In genomic region chr15:90097475-90097874, GRCh38 we compare ENCODE assay signal across 8 cellular contexts. TPM values are rescaled to one million over a fixed set of nuclear protein-coding genes. Genes with fewer than 3 reads are reported as not detected.
DNase-seq lines count a peak whose midpoint lies in the region; ATAC-seq and TF ChIP-seq lines count a peak whose summit lies in the region.

No MANE protein-coding gene starts in this region.

- peak overlapping the region; percentile 95 to 100 (median 99) for H3K4me2 ChIP-seq in BLaER1 treated with 17β-estradiol and CSF1 and Interleukin-3, amounts not matched to agents 10 nM and 100 nM
- no peak overlapping the region for H3K4me2 ChIP-seq in mammary epithelial cell (ENCODE audit: insufficient read depth, low read depth, low read length)

- H4K20me1 ChIP-seq in BLaER1 treated with 17β-estradiol and CSF1 and Interleukin-3, amounts not matched to agents 10 nM and 100 nM: peaks cover 78 to 90% (median 84%) of the 10 kb centered on the region in 11 experiments; a peak in 21 of 22 replicates
- H4K20me1 ChIP-seq in mammary epithelial cell (ENCODE audit: insufficient read depth, low read length): no peaks in the 10 kb centered on the region

- no peaks in the 10 kb centered on the region for H3K27me3 Mint-ChIP-seq in activated T-helper 1 cell treated with anti-CD3 and anti-CD28 coated beads, Interleukin-12 subunit alpha, Interleukin-12 subunit beta, Interleukin-2, Interleukin-4 antibody, amounts not matched to agents 30 ng/mL and 10 ng/mL and 1 ng/mL, durations not matched to agents 14 hours and 24 hours and 36 hours (ENCODE audit: insufficient read depth)
- H3K27me3 Mint-ChIP-seq in natural killer cell treated with Interleukin-12 subunit alpha and Interleukin-12 subunit beta and Interleukin-15 and Interleukin-18, amount 100 ng/mL, for 72 hours: no peaks in the 10 kb centered on the region

- WGBS in mammary epithelial cell (ENCODE audit: low coverage, missing lambda C conversion rate): 91% methylated on average over 4 of the region's 4 CpGs

- intact Hi-C loops in activated T-helper 1 cell treated with anti-CD3 and anti-CD28 coated beads, Interleukin-12 subunit alpha, Interleukin-12 subunit beta, Interleukin-2, Interleukin-4 antibody, amounts not matched to agents 30 ng/mL and 10 ng/mL and 1 ng/mL, durations not matched to agents 14 hours and 24 hours and 36 hours (cut with micrococcal nuclease): loop anchor here (1.0 to 5.0 kb wide), 9 partner anchors 11 to 345 kb away; partner anchors contain the start of genes MESP1, NGRN and ZNF710
- intact Hi-C loops in mammary epithelial cell (cut with micrococcal nuclease): no loop called here

- peak; percentile 47 for ATAC-seq in GM21360 (IDR thresholded peaks at IDR 0.05; ENCODE audit: unreplicated experiment)
- peak; percentile 84 to 85 for ATAC-seq in natural killer cell treated with Interleukin-12 subunit alpha and Interleukin-12 subunit beta and Interleukin-15 and Interleukin-18, amount 100 ng/mL, for 72 hours

- H3K27ac ChIP-seq in BLaER1 treated with 17β-estradiol and CSF1 and Interleukin-3, amounts not matched to agents 10 nM and 100 nM: peak overlapping the region in 9 of 11 experiments; percentile 26 to 100 (median 99); a peak in 16 of 22 replicates
- H3K27ac ChIP-seq in SJCRH30: no peak overlapping the region
- no peak overlapping the region for H3K27ac ChIP-seq in mammary epithelial cell (ENCODE audit: insufficient read depth, low read depth, low read length)

- peaks cover 74% of the 10 kb centered on the region for H3K4me1 Mint-ChIP-seq in activated T-helper 1 cell treated with anti-CD3 and anti-CD28 coated beads, Interleukin-12 subunit alpha, Interleukin-12 subunit beta, Interleukin-2, Interleukin-4 antibody, amounts not matched to agents 30 ng/mL and 10 ng/mL and 1 ng/mL, durations not matched to agents 14 hours and 24 hours and 36 hours (ENCODE audit: low read depth)
- peaks cover 68 to 75% of the 10 kb centered on the region in 2 donors for H3K4me1 Mint-ChIP-seq in natural killer cell treated with Interleukin-12 subunit alpha and Interleukin-12 subunit beta and Interleukin-15 and Interleukin-18, amount 100 ng/mL, for 72 hours (ENCODE audit: low read depth in 2 of 2)

- H3K36me3 Mint-ChIP-seq in activated T-helper 1 cell treated with anti-CD3 and anti-CD28 coated beads, Interleukin-12 subunit alpha, Interleukin-12 subunit beta, Interleukin-2, Interleukin-4 antibody, amounts not matched to agents 30 ng/mL and 10 ng/mL and 1 ng/mL, durations not matched to agents 14 hours and 24 hours and 36 hours (ENCODE audit: low read depth): peaks cover 23% of the 10 kb centered on the region
- H3K36me3 Mint-ChIP-seq in natural killer cell treated with Interleukin-12 subunit alpha and Interleukin-12 subunit beta and Interleukin-15 and Interleukin-18, amount 100 ng/mL, for 72 hours: peaks cover 12% of the 10 kb centered on the region

- in situ Hi-C loops in mammary epithelial cell (cut with MboI; ENCODE audit: low sequenced_read_pairs in 2 of 2): loop anchor here in 1 of 2 donors (25.0 kb wide), 1 partner anchor 335 kb away; the partner anchor contains the start of gene MESP1

- H3K79me2 ChIP-seq in mammary epithelial cell (ENCODE audit: insufficient read depth, low read length): no peaks in the 10 kb centered on the region

- BruUV-seq in mammary epithelial cell (replicated peaks; lab: Mats Ljungman, UMichigan): no TSS peak

- peak overlapping the region in 4 of 10 experiments; percentile 6 to 47 (median 24); a peak in 2 of 20 replicates for H3K4me3 ChIP-seq in BLaER1 treated with 17β-estradiol and CSF1 and Interleukin-3, amounts not matched to agents 10 nM and 100 nM
- H3K4me3 ChIP-seq in Jurkat, Clone E6-1 (ENCODE audit: low read length): peak overlapping the region; percentile 40
- no peak overlapping the region for H3K4me3 ChIP-seq in SJCRH30
- no peak overlapping the region for H3K4me3 ChIP-seq in mammary epithelial cell (replicated peaks in 1 of 3; ENCODE audit: insufficient read depth in 1 of 3, low read depth in 2 of 3, low read length in 3 of 3)
- no peak overlapping the region for H3K4me3 ChIP-seq in BE2C (ENCODE audit: low read depth, low read length)

- H3K4me1 ChIP-seq in BLaER1 treated with 17β-estradiol and CSF1 and Interleukin-3, amounts not matched to agents 10 nM and 100 nM: peaks cover 58 to 69% (median 67%) of the 10 kb centered on the region in 10 experiments
- peaks cover 3% of the 10 kb centered on the region; the same call in 1 of the 2 replicates for H3K4me1 ChIP-seq in SJCRH30
- H3K4me1 ChIP-seq in mammary epithelial cell (ENCODE audit: insufficient read depth, low read length): peaks cover 29% of the 10 kb centered on the region
- peaks cover 2% of the 10 kb centered on the region; the same call in 1 of the 2 replicates for H3K4me1 ChIP-seq in BE2C

- CTCF ChIA-PET in mammary epithelial cell (lab: Charles Lee; ENCODE audit: low non-redundant PET): no interaction called here

- no peaks in the 10 kb centered on the region for H3K27me3 ChIP-seq in BLaER1 treated with 17β-estradiol and CSF1 and Interleukin-3, amounts not matched to agents 10 nM and 100 nM
- H3K27me3 ChIP-seq in SJCRH30 (no peaks in the 10 kb centered on the region), mammary epithelial cell (ENCODE audit: insufficient read depth, low read length) (no peaks in the 10 kb centered on the region), BE2C (no peaks in the 10 kb centered on the region)

- peak overlapping the region; percentile 93 for H3K27ac Mint-ChIP-seq in activated T-helper 1 cell treated with anti-CD3 and anti-CD28 coated beads, Interleukin-12 subunit alpha, Interleukin-12 subunit beta, Interleukin-2, Interleukin-4 antibody, amounts not matched to agents 30 ng/mL and 10 ng/mL and 1 ng/mL, durations not matched to agents 14 hours and 24 hours and 36 hours
- peak overlapping the region; percentile 84 to 90 for H3K27ac Mint-ChIP-seq in natural killer cell treated with Interleukin-12 subunit alpha and Interleukin-12 subunit beta and Interleukin-15 and Interleukin-18, amount 100 ng/mL, for 72 hours

- peaks cover 0 to 56% (median 34%) of the 10 kb centered on the region in 11 experiments; a peak in 19 of 22 replicates for H3K36me3 ChIP-seq in BLaER1 treated with 17β-estradiol and CSF1 and Interleukin-3, amounts not matched to agents 10 nM and 100 nM
- H3K36me3 ChIP-seq in SJCRH30: no peaks in the 10 kb centered on the region
- no peaks in the 10 kb centered on the region for H3K36me3 ChIP-seq in mammary epithelial cell (ENCODE audit: insufficient read depth, low read length)
- H3K36me3 ChIP-seq in BE2C: no peaks in the 10 kb centered on the region

- H3K4me3 Mint-ChIP-seq in activated T-helper 1 cell treated with anti-CD3 and anti-CD28 coated beads, Interleukin-12 subunit alpha, Interleukin-12 subunit beta, Interleukin-2, Interleukin-4 antibody, amounts not matched to agents 30 ng/mL and 10 ng/mL and 1 ng/mL, durations not matched to agents 14 hours and 24 hours and 36 hours: peak overlapping the region; percentile 70
- H3K4me3 Mint-ChIP-seq in natural killer cell treated with Interleukin-12 subunit alpha and Interleukin-12 subunit beta and Interleukin-15 and Interleukin-18, amount 100 ng/mL, for 72 hours: peak overlapping the region; percentile 91

- peak overlapping the region in 8 of 11 experiments; percentile 7 to 100 (median 78); a peak in 12 of 22 replicates for H3K9ac ChIP-seq in BLaER1 treated with 17β-estradiol and CSF1 and Interleukin-3, amounts not matched to agents 10 nM and 100 nM
- H3K9ac ChIP-seq in mammary epithelial cell (ENCODE audit: insufficient read depth, low read length): no peak overlapping the region

- no peak overlapping the region for H2AFZ ChIP-seq in mammary epithelial cell (ENCODE audit: low read depth, low read length)

- no peak for TF ChIP-seq CTCF in mammary epithelial cell (conservative IDR thresholded peaks at IDR 0.05 in 1 of 2, IDR thresholded peaks at IDR 0.05 in 1 of 2; ENCODE audit: extremely low read depth in 1 of 2, insufficient read depth in 1 of 2, low read depth in 1 of 2, low read length in 2 of 2)
- no peak for TF ChIP-seq CTCF in BE2C (IDR thresholded peaks at IDR 0.05; ENCODE audit: low read depth, low read length)

- peak; percentile 87 for DNase-seq in Jurkat, Clone E6-1 (ENCODE audit: low read depth, low spot score)
- peak; percentile 75 for DNase-seq in activated T-helper 1 cell treated with anti-CD3 and anti-CD28 coated beads, Interleukin-12 subunit alpha, Interleukin-12 subunit beta, Interleukin-2, Interleukin-4 antibody, amounts not matched to agents 30 ng/mL and 10 ng/mL and 1 ng/mL, durations not matched to agents 14 hours and 24 hours and 36 hours (ENCODE audit: low spot score)
- DNase-seq in natural killer cell treated with Interleukin-12 subunit alpha and Interleukin-12 subunit beta and Interleukin-15 and Interleukin-18, amount 100 ng/mL, for 72 hours (ENCODE audit: low spot score): peak; percentile 87
- DNase-seq in SJCRH30 (no peak), mammary epithelial cell (no peak), BE2C (no peak)

- no peaks in the 10 kb centered on the region for H3K9me3 ChIP-seq in BLaER1 treated with 17β-estradiol and CSF1 and Interleukin-3, amounts not matched to agents 10 nM and 100 nM (replicated peaks in 1 of 11)
- H3K9me3 ChIP-seq in SJCRH30 (replicated peaks) (no peaks in the 10 kb centered on the region), mammary epithelial cell (replicated peaks; ENCODE audit: insufficient read depth, low read length) (no peaks in the 10 kb centered on the region), BE2C (no peaks in the 10 kb centered on the region)

- dilution Hi-C loops in mammary epithelial cell (cut with HindIII; ENCODE audit: low sequenced_read_pairs): no loop called here

- H3K9me3 Mint-ChIP-seq in activated T-helper 1 cell treated with anti-CD3 and anti-CD28 coated beads, Interleukin-12 subunit alpha, Interleukin-12 subunit beta, Interleukin-2, Interleukin-4 antibody, amounts not matched to agents 30 ng/mL and 10 ng/mL and 1 ng/mL, durations not matched to agents 14 hours and 24 hours and 36 hours: peaks cover 4% of the 10 kb centered on the region
- peaks cover 3% of the 10 kb centered on the region for H3K9me3 Mint-ChIP-seq in natural killer cell treated with Interleukin-12 subunit alpha and Interleukin-12 subunit beta and Interleukin-15 and Interleukin-18, amount 100 ng/mL, for 72 hours

RNA-seq across cellular contexts. Expression of gene IDH2, which starts 4.8 kb away (rescaled TPM):
- 437 TPM for polyA plus RNA-seq in Jurkat, Clone E6-1 (2012; ENCODE audit: insufficient read depth, insufficient read length)
- 94.1 and 96.3 TPM in 2 replicates for total RNA-seq in activated T-helper 1 cell treated with anti-CD3 and anti-CD28 coated beads, Interleukin-12 subunit alpha, Interleukin-12 subunit beta, Interleukin-2, Interleukin-4 antibody, amounts not matched to agents 30 ng/mL and 10 ng/mL and 1 ng/mL, durations not matched to agents 14 hours and 24 hours and 36 hours
- total RNA-seq in natural killer cell treated with Interleukin-12 subunit alpha and Interleukin-12 subunit beta and Interleukin-15 and Interleukin-18, amount 100 ng/mL, for 72 hours: 10 to 100 TPM; 94.3 to 96.4 TPM
- total RNA-seq in SJCRH30 (2014; rRNA removed; shearing (Covaris generic)): 96.9 and 102 TPM in 2 replicates
- 10 to 100 TPM; 16.4 to 39.5 TPM for total RNA-seq in mammary epithelial cell
- 41.3 TPM for polyA plus RNA-seq in mammary epithelial cell
- polyA minus RNA-seq in mammary epithelial cell: 31.6 TPM
- polyA plus RNA-seq in BE2C (2012; ENCODE audit: insufficient read depth, insufficient read length, low read depth): 47.2 TPM

Comparison
In these comparisons a context has a peak if more than half of its experiments do, and no peak if none do; other contexts are left out.
1. H3K27ac ChIP-seq: peak in BLaER1 treated with 17β-estradiol and CSF1 and Interleukin-3, amounts not matched to agents 10 nM and 100 nM (9 of 11); none in SJCRH30 (single experiment) and mammary epithelial cell (single experiment).
2. DNase-seq: peak in Jurkat, Clone E6-1 (single experiment), activated T-helper 1 cell treated with anti-CD3 and anti-CD28 coated beads, Interleukin-12 subunit alpha, Interleukin-12 subunit beta, Interleukin-2, Interleukin-4 antibody, amounts not matched to agents 30 ng/mL and 10 ng/mL and 1 ng/mL, durations not matched to agents 14 hours and 24 hours and 36 hours (single experiment) and natural killer cell treated with Interleukin-12 subunit alpha and Interleukin-12 subunit beta and Interleukin-15 and Interleukin-18, amount 100 ng/mL, for 72 hours (single experiment); none in SJCRH30 (0 of 2), mammary epithelial cell (single experiment) and BE2C (single experiment).